In the genomic region with DNA sequence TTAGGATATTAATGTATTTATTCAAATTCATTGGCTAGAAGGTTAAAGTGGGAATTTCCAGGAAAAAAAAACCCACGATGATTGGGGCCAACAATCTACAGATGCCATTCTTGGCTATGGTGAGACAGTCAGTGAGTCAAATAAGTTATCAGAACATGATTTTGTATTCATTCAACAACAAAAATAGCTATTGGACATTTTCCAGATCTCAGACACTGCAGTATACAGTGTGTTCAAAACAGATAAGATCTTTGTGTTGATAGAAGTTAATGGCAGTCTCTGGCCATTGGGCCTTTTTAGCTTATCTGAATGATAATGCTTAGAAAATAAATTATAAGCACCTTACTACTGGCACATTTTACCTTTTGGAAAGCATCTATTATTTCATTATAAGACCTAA, we compare ENCODE assay signal across 31 cellular contexts.
"Had no signal": no experiment of that assay in that cellular context is flagged by ENCODE, and none has a peak within 500 bp of the region (broad histone marks: within the 10 kb centered on the region; RNA-seq: fewer than 3 reads in every experiment).

No MANE protein-coding gene starts in this region.

- H3K36me3 ChIP-seq: adrenal gland, ascending aorta, cardiac muscle cell, colonic mucosa, esophagus muscularis mucosa, suprapubic skin, tibial artery, upper lobe of right lung had no signal

- ATAC-seq: left ventricle myocardium superior, psoas muscle, right cardiac atrium, upper lobe of right lung had no signal

- H3K9me3 Mint-ChIP-seq: brain, endodermal cell, mesothelial cell of epicardium, naive B cell, nephron progenitor cell had no signal

- H2AFZ ChIP-seq: parathyroid adenoma had no signal

- DNase-seq: activated CD4-positive, alpha-beta T cell treated with anti-CD3 and anti-CD28 coated beads for 48 hours; activated CD4-positive, alpha-beta T cell treated with anti-CD3 and anti-CD28 coated beads, Interleukin-2, amount 50 U/mL, for 48 hours; activated CD4-positive, CD25-positive, alpha-beta regulatory T cell; activated CD8-positive, alpha-beta memory T cell treated with anti-CD3 and anti-CD28 coated beads for 24 hours; activated effector memory CD4-positive, alpha-beta T cell treated with Interleukin-2 at 50 U/mL for 16 hours; activated naive CD4-positive, alpha-beta T cell treated with Interleukin-2 at 50 U/mL for 16 hours; adrenal gland; cerebellar nuclear complex; colonic mucosa; endodermal cell; left ventricle myocardium superior; mammary epithelial cell; naive B cell; nephron progenitor cell; psoas muscle; right cardiac atrium; stimulated activated CD4-positive, alpha-beta T cell treated with anti-CD3 and anti-CD28 coated beads, Interleukin-15, amount 100 ng/mL, for 24 hours; stimulated activated CD4-positive, alpha-beta T cell treated with anti-CD3 and anti-CD28 coated beads, Interleukin-2, amount 100 ng/mL, for 24 hours; stimulated activated naive CD4-positive, alpha-beta T cell; tibial artery; upper lobe of right lung had no signal

- H3K27ac Mint-ChIP-seq: activated naive CD8-positive, alpha-beta T cell; brain; endodermal cell; mesothelial cell of epicardium; nephron progenitor cell had no signal

- H3K9me3 ChIP-seq: adrenal gland, ascending aorta, colonic mucosa, esophagus muscularis mucosa, psoas muscle, suprapubic skin, tibial artery, upper lobe of right lung had no signal

- H3K4me1 ChIP-seq: adrenal gland, ascending aorta, colonic mucosa, esophagus muscularis mucosa, parathyroid adenoma, psoas muscle, suprapubic skin, tibial artery, upper lobe of right lung had no signal

- H3K4me3 Mint-ChIP-seq: activated naive CD8-positive, alpha-beta T cell; brain; endodermal cell; mesothelial cell of epicardium; naive B cell; nephron progenitor cell had no signal

- H3K79me2 ChIP-seq: parathyroid adenoma had no signal

- H3K27me3 Mint-ChIP-seq: activated naive CD8-positive, alpha-beta T cell; brain had no signal

- H3K4me1 Mint-ChIP-seq: brain, naive B cell, nephron progenitor cell had no signal

- H3K4me3 ChIP-seq: adrenal gland, ascending aorta, cardiac muscle cell, colonic mucosa, esophagus muscularis mucosa, psoas muscle, suprapubic skin, tibial artery, upper lobe of right lung had no signal

- H3K27ac ChIP-seq: adrenal gland, ascending aorta, cardiac muscle cell, colonic mucosa, esophagus muscularis mucosa, parathyroid adenoma, psoas muscle, suprapubic skin, tibial artery, upper lobe of right lung had no signal

- H3K9ac ChIP-seq: parathyroid adenoma had no signal

- H3K36me3 Mint-ChIP-seq: activated naive CD8-positive, alpha-beta T cell; brain; mesothelial cell of epicardium; naive B cell had no signal

- H3K27me3 ChIP-seq: adrenal gland, ascending aorta, cardiac muscle cell, colonic mucosa, esophagus muscularis mucosa, suprapubic skin, tibial artery, upper lobe of right lung had no signal

- FAIRE-seq: frontal cortex, islet of Langerhans had no signal
